ENCODE assay signal across 2 cellular contexts in genomic region chr3:148861277-148861869, GRCh38.
TF ChIP-seq lines count a peak whose summit lies in the region.

No MANE protein-coding gene starts in this region.

TF ChIP-seq in GM23338, 12 proteins besides CTCF, POLR2A, EP300 and RAD21:
- TF ChIP-seq POLR2AphosphoS5 (IDR thresholded peaks at IDR 0.05; ENCODE audit: low read depth) (no peak), REST (IDR thresholded peaks at IDR 0.05; ENCODE audit: unreplicated experiment) (no peak), ZNF462 (CRISPR knock-in tag; IDR thresholded peaks at IDR 0.05) (no peak), JUNB (IDR thresholded peaks at IDR 0.05; ENCODE audit: unreplicated experiment) (no peak), ZNF331 (CRISPR knock-in tag; IDR thresholded peaks at IDR 0.05; ENCODE audit: low read depth) (no peak), ZNF114 (CRISPR knock-in tag; IDR thresholded peaks at IDR 0.05) (no peak), EZH2 (IDR thresholded peaks at IDR 0.05; ENCODE audit: low read depth, unreplicated experiment) (no peak), NANOG (IDR thresholded peaks at IDR 0.05; ENCODE audit: borderline replicate concordance) (no peak), ETS1 (IDR thresholded peaks at IDR 0.05) (no peak), EZH2phosphoT487 (IDR thresholded peaks at IDR 0.05; ENCODE audit: unreplicated experiment) (no peak), STAT1 (IDR thresholded peaks at IDR 0.05; ENCODE audit: unreplicated experiment) (no peak), CREB1 (CRISPR knock-in tag; IDR thresholded peaks at IDR 0.05; ENCODE audit: low read depth) (no peak)

TF ChIP-seq in SK-N-SH, 30 proteins besides CTCF, POLR2A, EP300 and RAD21:
- TF ChIP-seq NFIC (IDR thresholded peaks at IDR 0.05; ENCODE audit: borderline replicate concordance) = no peak
- TF ChIP-seq JUND (IDR thresholded peaks at IDR 0.05) = no peak
- TF ChIP-seq CHD2 (IDR thresholded peaks at IDR 0.05; ENCODE audit: low read length, partially characterized antibody) = no peak
- no peak for TF ChIP-seq FOSL2 (IDR thresholded peaks at IDR 0.05; ENCODE audit: borderline replicate concordance, low read depth)
- peak; percentile 83 for TF ChIP-seq SMC3 (IDR thresholded peaks at IDR 0.05; ENCODE audit: low read depth, low read length)
- no peak for TF ChIP-seq IRF3 (IDR thresholded peaks at IDR 0.05; ENCODE audit: low read depth, low read length)
- no peak for TF ChIP-seq SIN3A (IDR thresholded peaks at IDR 0.05; ENCODE audit: borderline replicate concordance, low read depth, low read length)
- TF ChIP-seq TCF12 (IDR thresholded peaks at IDR 0.05) = no peak
- TF ChIP-seq USF1 (IDR thresholded peaks at IDR 0.05; ENCODE audit: borderline replicate concordance, low read depth) = no peak
- TF ChIP-seq GATA2 (CRISPR knock-in tag; IDR thresholded peaks at IDR 0.05) = no peak
- 0 out of 2 replicates have a peak, but pooled peaks have one; percentile 29 for TF ChIP-seq PBX3 (IDR thresholded peaks at IDR 0.05)
- no peak for TF ChIP-seq REST (IDR thresholded peaks at IDR 0.05; ENCODE audit: low read depth, low read length)
- TF ChIP-seq FOXM1 (IDR thresholded peaks at IDR 0.05; ENCODE audit: low read depth) = no peak
- TF ChIP-seq EZH2phosphoT487 (IDR thresholded peaks at IDR 0.05; ENCODE audit: borderline replicate concordance, low read depth) = no peak
- TF ChIP-seq GABPA (IDR thresholded peaks at IDR 0.05; ENCODE audit: low read depth) = no peak
- TF ChIP-seq RFX5 (IDR thresholded peaks at IDR 0.05; ENCODE audit: low read length) = no peak
TF ChIP-seq in SK-N-SH: peak in this region for 2.
